Comparison of ENCODE assay signal across 8 cellular contexts in the genomic region with DNA sequence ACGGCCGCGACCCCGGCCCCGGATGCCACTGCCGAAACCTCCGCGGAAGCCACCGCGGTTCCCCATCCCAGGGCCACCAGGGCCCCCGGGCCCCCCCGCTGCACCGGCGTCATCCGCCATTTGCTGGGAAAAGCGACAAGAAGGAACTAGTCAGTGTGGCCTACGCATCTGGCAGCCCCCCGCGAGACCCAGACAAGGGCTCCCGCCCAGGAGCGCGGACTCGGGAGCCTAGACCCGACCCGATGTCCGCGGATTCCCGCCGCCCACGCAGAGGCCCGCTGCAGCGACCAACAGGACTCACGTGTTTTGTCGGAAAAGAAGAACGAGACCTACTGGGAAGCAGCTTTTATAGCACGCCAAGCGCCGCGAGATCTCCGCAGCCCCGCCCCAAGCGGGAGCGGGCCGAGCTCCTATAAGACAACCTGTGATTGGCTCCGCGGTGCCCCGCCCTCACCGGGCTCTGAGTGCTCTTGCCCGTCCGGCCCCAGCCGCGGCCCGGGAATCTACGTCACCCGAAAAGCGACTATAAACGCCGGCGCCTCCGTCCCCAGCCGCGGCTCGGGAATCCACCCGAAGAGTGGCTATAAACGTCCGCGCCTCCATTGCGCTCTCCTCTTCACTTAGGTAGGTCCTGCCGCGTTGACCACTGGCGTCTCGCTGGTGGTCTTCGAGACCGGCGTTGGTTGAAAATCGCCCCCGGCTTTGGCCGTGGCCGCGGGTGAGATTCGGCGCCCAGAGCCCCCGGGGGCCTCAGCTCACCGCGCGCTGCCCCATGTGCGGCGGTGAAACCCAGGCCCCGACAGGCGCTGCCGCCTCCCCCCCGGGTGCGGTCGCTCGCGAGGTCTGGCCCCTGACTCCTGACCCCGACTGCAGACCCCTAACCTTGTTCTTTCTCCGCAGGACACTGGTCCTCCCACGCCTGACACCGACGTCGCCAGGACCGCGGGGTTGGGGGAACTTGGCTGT.
DNase-seq lines count a peak whose midpoint lies in the region; ATAC-seq lines count a peak whose summit lies in the region.

A gene (minus strand): TSS at position 321 of the 966 bp plus-strand sequence. CDS start 201 bp downstream, at position 120.

- peak within 1 kb of the TSS; percentile 94 for H3K4me3 Mint-ChIP-seq in central memory CD8-positive, alpha-beta T cell

- peaks cover 57% of the 10 kb centered on the region for H3K4me1 Mint-ChIP-seq in central memory CD8-positive, alpha-beta T cell

- H3K9me3 Mint-ChIP-seq in central memory CD8-positive, alpha-beta T cell, result no peaks in the 10 kb centered on the region

- DNase-seq in AG08396 (ENCODE audit: low spot score) (peak; percentile 100), NCI-H446 (lab: John Stamatoyannopoulos, UW) (peak; percentile 93 to 99), iris pigment epithelial cell (ENCODE audit: low read depth) (peak; percentile 98)
- peak; percentile 90 for DNase-seq in activated CD4-positive, CD25-positive, alpha-beta regulatory T cell treated with anti-CD3 and anti-CD28 coated beads, Interleukin-2, amount 50 U/mL, for 16 hours (ENCODE audit: low read depth, low spot score)
- peak; percentile 94 to 97 for DNase-seq in central memory CD8-positive, alpha-beta T cell (ENCODE audit: low spot score in 2 of 2)
- peak; percentile 96 for DNase-seq in stimulated activated CD4-positive, alpha-beta T cell treated with anti-CD3 and anti-CD28 coated beads, Interleukin-12 subunit alpha, Interleukin-12 subunit beta, amount 100 ng/mL, for 4 hours

- H3K27ac Mint-ChIP-seq in central memory CD8-positive, alpha-beta T cell (ENCODE audit: low read depth), result peak within 1 kb of the TSS; percentile 99

- ATAC-seq in GM19025 (IDR thresholded peaks at IDR 0.05; ENCODE audit: low read depth, unreplicated experiment) (peak; percentile 88), HG03342 (IDR thresholded peaks at IDR 0.05; ENCODE audit: unreplicated experiment) (peak; percentile 84)
- peak; percentile 92 for ATAC-seq in central memory CD8-positive, alpha-beta T cell (replicated peaks; ENCODE audit: extremely low read depth, poor library complexity, severe bottlenecking)

- H3K36me3 Mint-ChIP-seq in central memory CD8-positive, alpha-beta T cell (ENCODE audit: insufficient read depth), result peaks cover 53% of the 10 kb centered on the region

- no peaks in the 10 kb centered on the region for H3K27me3 Mint-ChIP-seq in central memory CD8-positive, alpha-beta T cell

Comparison
In these comparisons a context has a peak if more than half of its experiments do, and no peak if none do; other contexts are left out.
1. Peak in every context shown above with its lines: DNase-seq and ATAC-seq.